1 cellular context compared by ENCODE assay signal in genomic region chrX:153474718-153475117, GRCh38.
TF ChIP-seq lines count a peak whose summit lies in the region.

No MANE protein-coding gene starts in this region.

TF ChIP-seq in K562, 482 proteins besides CTCF, POLR2A, EP300 and RAD21:
- TF ChIP-seq BHLHE40 (IDR thresholded peaks at IDR 0.05; ENCODE audit: low read length) (peak; percentile 90), MYC (IDR thresholded peaks at IDR 0.05; ENCODE audit: low read depth, low read length) (0 out of 2 replicates have a peak, but pooled peaks have one; percentile 35), MYC (CRISPR knock-in tag; IDR thresholded peaks at IDR 0.05; ENCODE audit: borderline replicate concordance, low read depth) (no peak), VEZF1 (CRISPR knock-in tag; IDR thresholded peaks at IDR 0.05) (peak; percentile 66; the same call in 1 of the 2 replicates), ZNF274 (IDR thresholded peaks at IDR 0.05; ENCODE audit: borderline replicate concordance, low read depth, low read length) (no peak), ZNF511 (CRISPR knock-in tag; IDR thresholded peaks at IDR 0.05) (0 out of 2 replicates have a peak, but pooled peaks have one; percentile 28), ZFX (CRISPR knock-in tag; IDR thresholded peaks at IDR 0.05) (0 out of 2 replicates have a peak, but pooled peaks have one; percentile 6), MAX (CRISPR knock-in tag; IDR thresholded peaks at IDR 0.05) (peak; percentile 72), ZNF592 (IDR thresholded peaks at IDR 0.05) (peak; percentile 57; the same call in 1 of the 2 replicates), L3MBTL2 (IDR thresholded peaks at IDR 0.05) (peak; percentile 93), LARP7 (IDR thresholded peaks at IDR 0.05) (no peak), E2F6 (IDR thresholded peaks at IDR 0.05; ENCODE audit: borderline replicate concordance in 1 of 2, extremely low read depth in 1 of 2, insufficient read depth in 1 of 2, insufficient read length in 1 of 2, low read depth in 1 of 2, low read length in 1 of 2, poor library complexity in 1 of 2, severe bottlenecking in 1 of 2) (peak; percentile 73 to 96), ARID1B (IDR thresholded peaks at IDR 0.05) (no peak), CXXC5 (CRISPR knock-in tag; IDR thresholded peaks at IDR 0.05) (peak; percentile 85), SMAD4 (CRISPR knock-in tag; conservative IDR thresholded peaks at IDR 0.05) (peak; percentile 90), RBFOX2 (IDR thresholded peaks at IDR 0.05; ENCODE audit: low read depth, low read length) (peak; percentile 61), MGA (IDR thresholded peaks at IDR 0.05) (peak; percentile 85), ZNF75A (CRISPR knock-in tag; IDR thresholded peaks at IDR 0.05) (no peak), RB1 (IDR thresholded peaks at IDR 0.05; ENCODE audit: low read depth) (0 out of 2 replicates have a peak, but pooled peaks have one; percentile 21), ZBTB7A (IDR thresholded peaks at IDR 0.05; ENCODE audit: borderline replicate concordance, control insufficient read depth, low read depth, low read length) (peak; percentile 42; the same call in 1 of the 2 replicates), NRF1 (conservative IDR thresholded peaks at IDR 0.05 in 1 of 2, IDR thresholded peaks at IDR 0.05 in 1 of 2) (peak; percentile 62 to 70; a peak in 3 of 4 replicates), RCOR1 (IDR thresholded peaks at IDR 0.05; ENCODE audit: borderline replicate concordance in 1 of 2, low read depth in 2 of 2, low read length in 2 of 2) (no peak), ETS2 (tag; IDR thresholded peaks at IDR 0.05; ENCODE audit: borderline replicate concordance, poor library complexity, severe bottlenecking) (no peak), POLR2G (IDR thresholded peaks at IDR 0.05; ENCODE audit: low read depth, low read length) (peak; percentile 69)
